Comparison of ENCODE assay signal across 25 cellular contexts in genomic region chrX:402857-403256, GRCh38. TPM values are rescaled to one million over a fixed set of nuclear protein-coding genes. Genes with fewer than 3 reads are reported as not detected.
DNase-seq lines count a peak whose midpoint lies in the region; FAIRE-seq and TF ChIP-seq lines count a peak whose summit lies in the region.
"Had no signal": no experiment of that assay in that cellular context is flagged by ENCODE, and none has a peak within 500 bp of the region (broad histone marks: within the 10 kb centered on the region; RNA-seq: fewer than 3 reads in every experiment).

No MANE protein-coding gene starts in this region.

- H3K36me3 Mint-ChIP-seq in CD14-positive monocyte = peaks cover 0 to 9% of the 10 kb centered on the region in 2 donors
- peaks cover 2% of the 10 kb centered on the region for H3K36me3 Mint-ChIP-seq in activated naive CD4-positive, alpha-beta T cell treated with anti-CD3 and anti-CD28 coated beads for 36 hours (ENCODE audit: low read depth)

- H3K27me3 ChIP-seq in bronchial epithelial cell (ENCODE audit: control insufficient read depth, insufficient read depth, low read length) (no peaks in the 10 kb centered on the region), neuronal stem cell (ENCODE audit: control insufficient read depth in 3 of 3, insufficient read depth in 3 of 3, low read depth in 1 of 3, low read length in 3 of 3) (no peaks in the 10 kb centered on the region)
- H3K27me3 ChIP-seq: BE2C had no signal

- no peak overlapping the region for H2BK15ac ChIP-seq in neuronal stem cell (ENCODE audit: low read length)

- CTCF ChIA-PET in activated naive CD4-positive, alpha-beta T cell treated with anti-CD3 and anti-CD28 coated beads for 36 hours (lab: Charles Lee) = no interaction called here

- H3K4me1 ChIP-seq in neuronal stem cell (ENCODE audit: control insufficient read depth in 2 of 2, insufficient read depth in 1 of 2, low read depth in 1 of 2, low read length in 2 of 2) = peaks cover 0 to 5% of the 10 kb centered on the region in 2 donors
- H3K4me1 ChIP-seq: BE2C, Caco-2 had no signal

- H4K8ac ChIP-seq in neuronal stem cell (ENCODE audit: low read depth, low read length) = no peak overlapping the region

- DNase-seq in 8988T = peak; percentile 5
- peak; percentile 17 for DNase-seq in CD14-positive monocyte (ENCODE audit: low spot score)
- DNase-seq in bronchial epithelial cell (ENCODE audit: low read depth) = no peak
- DNase-seq in neuronal stem cell (ENCODE audit: low spot score) = no peak
- no peak for DNase-seq in NOMO-1 (lab: John Stamatoyannopoulos, UW; ENCODE audit: unreplicated experiment in 2 of 2)
- DNase-seq in NK-92 treated with Interleukin-12 subunit alpha and Interleukin-12 subunit beta, amount 100 ng/mL, for 24 hours (lab: John Stamatoyannopoulos, UW) = no peak
- DNase-seq in anterior cingulate cortex (lab: John Stamatoyannopoulos, UW) = no peak
- no peak for DNase-seq in activated naive CD4-positive, alpha-beta T cell treated with anti-CD3 and anti-CD28 coated beads for 36 hours
- DNase-seq: BE2C; Caco-2; CD4-positive, alpha-beta memory T cell; DMS 273 treated with DMSO at 0.1 percent for 48 hours; DMS79 treated with DMSO at 0.1 percent for 48 hours; GM23248; HCEC 1CT; KBM-7; NCI-H1092; NCI-H1436 treated with DMSO at 0.1 percent for 48 hours; NCI-H1930; NCI-H226; NCI-H510A treated with DMSO at 0.1 percent for 48 hours; NCI-H748 treated with DMSO at 0.1 percent for 48 hours; SIG-M5; SK-N-SH had no signal

- no peak overlapping the region for H3K4me2 ChIP-seq in neuronal stem cell (ENCODE audit: insufficient read depth, low read length, poor library complexity, severe bottlenecking)
- H3K4me2 ChIP-seq: SK-N-SH had no signal

- H3K9me3 ChIP-seq in neuronal stem cell (replicated peaks in 1 of 2; ENCODE audit: control insufficient read depth in 2 of 2, insufficient read depth in 1 of 2, low read depth in 1 of 2, low read length in 2 of 2) = no peaks in the 10 kb centered on the region
- H3K9me3 ChIP-seq: BE2C, Caco-2, SK-N-SH had no signal

- no peaks in the 10 kb centered on the region for H3K79me1 ChIP-seq in neuronal stem cell (ENCODE audit: low read depth, low read length)

- H2BK12ac ChIP-seq in neuronal stem cell (ENCODE audit: low read length) = no peak overlapping the region

- WGBS in neuronal stem cell (ENCODE audit: extremely low coverage in 2 of 2, insufficient read length in 2 of 2, insufficient replicate concordance in 1 of 2), 2 donors = 100% methylated on average over 2 to 6 of the region's 12 CpGs

- H3K4me3 ChIP-seq in bronchial epithelial cell (ENCODE audit: low read depth, low read length) = no peak overlapping the region
- no peak overlapping the region for H3K4me3 ChIP-seq in neuronal stem cell (ENCODE audit: low read length in 2 of 2)
- H3K4me3 ChIP-seq: GM12878, GM23248 had no signal

- no peak overlapping the region for H3K27ac ChIP-seq in neuronal stem cell (replicated peaks; ENCODE audit: low read length)
- H3K27ac ChIP-seq: GM23248 had no signal

- intact Hi-C loops in CD14-positive monocyte (cut with micrococcal nuclease) = no loop called here
- intact Hi-C loops in activated naive CD4-positive, alpha-beta T cell treated with anti-CD3 and anti-CD28 coated beads for 36 hours (cut with micrococcal nuclease) = no loop called here

- peaks cover 6 to 18% (median 15%) of the 10 kb centered on the region in 7 donors for H3K9me3 Mint-ChIP-seq in CD14-positive monocyte
- no peaks in the 10 kb centered on the region for H3K9me3 Mint-ChIP-seq in activated naive CD4-positive, alpha-beta T cell treated with anti-CD3 and anti-CD28 coated beads for 36 hours

- no peak for TF ChIP-seq CTCF in CD14-positive monocyte (IDR thresholded peaks at IDR 0.05)
- no peak for TF ChIP-seq CTCF in bronchial epithelial cell (IDR thresholded peaks at IDR 0.05; ENCODE audit: insufficient read depth, low read length, severe bottlenecking)

- H3K4ac ChIP-seq in neuronal stem cell (ENCODE audit: low read length) = no peak overlapping the region

- H2AK5ac ChIP-seq in neuronal stem cell (ENCODE audit: low read depth, low read length) = peak overlapping the region; percentile 15

- peak overlapping the region; percentile 52 for H3K18ac ChIP-seq in neuronal stem cell (ENCODE audit: low read length)

- H3K27ac Mint-ChIP-seq in CD14-positive monocyte = no peak overlapping the region
- no peak overlapping the region for H3K27ac Mint-ChIP-seq in activated naive CD4-positive, alpha-beta T cell treated with anti-CD3 and anti-CD28 coated beads for 36 hours

- FAIRE-seq in bronchial epithelial cell (lab: Jason Lieb, UNC) = peak; percentile 23
- FAIRE-seq: GM12878 had no signal

- H3K14ac ChIP-seq in neuronal stem cell (ENCODE audit: low read length) = no peak overlapping the region

- H3K23ac ChIP-seq in neuronal stem cell (ENCODE audit: low read depth, low read length, poor library complexity) = no peak overlapping the region

- no peak overlapping the region for H2BK120ac ChIP-seq in neuronal stem cell (ENCODE audit: low read depth, low read length)

- H4K91ac ChIP-seq in neuronal stem cell (ENCODE audit: low read depth, low read length, poor library complexity) = peak overlapping the region; percentile 86

- no peaks in the 10 kb centered on the region for H3K4me1 Mint-ChIP-seq in CD14-positive monocyte
- H3K4me1 Mint-ChIP-seq in activated naive CD4-positive, alpha-beta T cell treated with anti-CD3 and anti-CD28 coated beads for 36 hours (ENCODE audit: low read depth) = no peaks in the 10 kb centered on the region

- H2BK5ac ChIP-seq in neuronal stem cell (ENCODE audit: low read length) = no peak overlapping the region

- H3K4me3 Mint-ChIP-seq in CD14-positive monocyte = no peak overlapping the region
- no peak overlapping the region for H3K4me3 Mint-ChIP-seq in activated naive CD4-positive, alpha-beta T cell treated with anti-CD3 and anti-CD28 coated beads for 36 hours
- H3K4me3 Mint-ChIP-seq: CD4-positive, alpha-beta memory T cell had no signal

- H3K27me3 Mint-ChIP-seq in CD14-positive monocyte (ENCODE audit: low read depth in 3 of 3) = no peaks in the 10 kb centered on the region
- H3K27me3 Mint-ChIP-seq in activated naive CD4-positive, alpha-beta T cell treated with anti-CD3 and anti-CD28 coated beads for 36 hours (ENCODE audit: low read depth) = no peaks in the 10 kb centered on the region
- H3K27me3 Mint-ChIP-seq: CD4-positive, alpha-beta memory T cell had no signal

- H3K36me3 ChIP-seq in bronchial epithelial cell (ENCODE audit: control insufficient read depth, insufficient read depth, low read length) (no peaks in the 10 kb centered on the region), neuronal stem cell (replicated peaks in 1 of 2; ENCODE audit: control insufficient read depth in 2 of 2, insufficient read depth in 2 of 2, low read length in 2 of 2) (no peaks in the 10 kb centered on the region)
- H3K36me3 ChIP-seq: BE2C had no signal

- H3K9ac ChIP-seq in neuronal stem cell (ENCODE audit: low read depth, low read length, poor library complexity) = peak overlapping the region; percentile 17
- H3K9ac ChIP-seq: GM23248, SK-N-SH had no signal

- no peak overlapping the region for H2AFZ ChIP-seq in neuronal stem cell (ENCODE audit: low read length)
- H2AFZ ChIP-seq: GM23248 had no signal

RNA-seq across cellular contexts. Expression of gene PPP2R3B, which starts 16.1 kb away (rescaled TPM):
- polyA plus RNA-seq in CD14-positive monocyte = 1 to 10 TPM; 2.1 to 2.3 TPM
- total RNA-seq in bronchial epithelial cell = 8.7 and 11.8 TPM in 2 replicates
- polyA plus RNA-seq in neuronal stem cell (2013, experiment 1 of 2) = 57.0 TPM
- 53.8 TPM for polyA plus RNA-seq in neuronal stem cell (2013, experiment 2 of 2)
- total RNA-seq in activated naive CD4-positive, alpha-beta T cell treated with anti-CD3 and anti-CD28 coated beads for 36 hours = 10 to 100 TPM; 33.8 to 37.2 TPM

Comparison
In these comparisons a context has a peak if more than half of its experiments do, and no peak if none do; other contexts are left out.
1. DNase-seq: peak in 8988T (single experiment) and CD14-positive monocyte (single experiment); none in bronchial epithelial cell (single experiment), neuronal stem cell (single experiment), NOMO-1 (0 of 2), NK-92 treated with Interleukin-12 subunit alpha and Interleukin-12 subunit beta, amount 100 ng/mL, for 24 hours (single experiment), anterior cingulate cortex (0 of 58) and activated naive CD4-positive, alpha-beta T cell treated with anti-CD3 and anti-CD28 coated beads for 36 hours (single experiment).